8 cellular contexts compared by ENCODE assay signal in the genomic region with DNA sequence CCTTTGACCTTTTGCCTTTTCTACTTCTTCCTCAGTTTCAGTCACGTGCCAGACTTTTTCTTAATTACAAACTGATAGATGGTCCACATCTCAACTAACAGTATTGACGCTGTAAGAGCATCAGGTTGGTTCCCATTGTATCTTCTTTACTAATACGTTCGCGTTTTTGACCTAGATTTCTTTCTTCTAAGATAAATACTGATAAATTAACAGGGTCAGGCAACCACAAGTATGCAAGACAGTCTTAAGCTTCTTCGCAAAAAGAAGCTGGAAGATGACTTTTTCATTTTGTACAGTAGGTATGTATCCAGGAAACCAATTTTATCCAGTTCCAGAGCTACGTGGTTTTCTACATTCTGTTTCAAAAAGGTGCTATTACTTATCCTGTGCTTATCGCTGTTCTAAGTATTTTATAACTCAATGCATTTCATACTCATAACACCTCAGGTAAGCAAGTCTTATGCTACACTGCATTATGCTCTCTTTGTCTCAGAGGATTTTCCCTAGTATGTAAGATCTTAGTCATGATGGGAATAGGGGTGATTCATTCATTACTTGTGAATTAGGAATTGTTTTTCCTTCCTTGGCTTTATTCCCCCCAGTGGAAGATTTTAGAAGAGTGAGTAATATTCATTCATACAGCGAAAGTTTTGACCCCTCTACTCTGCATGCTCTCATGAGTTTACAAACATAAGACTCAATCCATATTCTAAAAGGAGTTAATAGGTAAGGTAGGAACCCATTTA. TPM values are rescaled to one million over a fixed set of nuclear protein-coding genes. Genes with fewer than 3 reads are reported as not detected.
DNase-seq lines count a peak whose midpoint lies in the region; ATAC-seq and TF ChIP-seq lines count a peak whose summit lies in the region.

No MANE protein-coding gene starts in this region.

- H3K9me3 ChIP-seq in Caco-2 (no peaks in the 10 kb centered on the region), mucosa of stomach (ENCODE audit: control insufficient read depth, low read length) (no peaks in the 10 kb centered on the region)

- TF ChIP-seq CTCF in Caco-2 (IDR thresholded peaks at IDR 0.05; ENCODE audit: insufficient read depth in 1 of 2, low read depth in 1 of 2, low read length in 1 of 2, severe bottlenecking in 1 of 2, unreplicated experiment in 1 of 2) (no peak), choroid plexus epithelial cell (conservative IDR thresholded peaks at IDR 0.05; ENCODE audit: low read depth, low read length) (no peak)

- POLR2A ChIA-PET in Caco-2 (lab: Charles Lee) = interaction anchor here (0.5 to 1.9 kb wide), 5 partner anchors 15 to 61 kb away, joined by 3 to 14 read pairs (median 3); a partner anchor contains a TSS

- no peaks in the 10 kb centered on the region for H3K27me3 Mint-ChIP-seq in Caco-2 (ENCODE audit: insufficient read depth, unreplicated experiment)

- no peak for ATAC-seq in GM18858 (IDR thresholded peaks at IDR 0.05; ENCODE audit: unreplicated experiment)

- H3K9ac ChIP-seq in mucosa of stomach (ENCODE audit: low read length) = peak overlapping the region; percentile 94

- H3K4me3 Mint-ChIP-seq in Caco-2 (ENCODE audit: unreplicated experiment) = peak overlapping the region; percentile 94

- peak overlapping the region; percentile 95 for H3K27ac Mint-ChIP-seq in Caco-2 (ENCODE audit: unreplicated experiment)

- peaks cover 7% of the 10 kb centered on the region for H3K36me3 Mint-ChIP-seq in Caco-2 (ENCODE audit: insufficient read depth, unreplicated experiment)

- peaks cover 41% of the 10 kb centered on the region for H3K4me1 Mint-ChIP-seq in Caco-2 (ENCODE audit: low read depth, unreplicated experiment)

- BruUV-seq in Caco-2 (replicated peaks; lab: Mats Ljungman, UMichigan) = TSS peak; percentile 57

- no peaks in the 10 kb centered on the region for H3K9me3 Mint-ChIP-seq in Caco-2 (ENCODE audit: unreplicated experiment)

- H3K4me1 ChIP-seq in Caco-2 = peaks cover 7% of the 10 kb centered on the region
- peaks cover 13% of the 10 kb centered on the region for H3K4me1 ChIP-seq in mucosa of stomach (ENCODE audit: control insufficient read depth, insufficient read depth, low read length)

- DNase-seq in Caco-2 = no peak
- DNase-seq in LoVo (ENCODE audit: low spot score) = peak; percentile 37
- peak; percentile 67 for DNase-seq in choroid plexus epithelial cell (ENCODE audit: low read depth)
- DNase-seq in NCI-H1417 (lab: John Stamatoyannopoulos, UW) = no peak
- DNase-seq in mucosa of gallbladder (ENCODE audit: low spot score) = no peak
- no peak for DNase-seq in germinal center (ENCODE audit: low spot score)

- CTCF ChIA-PET in Caco-2 (lab: Charles Lee) = interaction anchor here (0.6 to 1.8 kb wide), 4 partner anchors 97 to 1022 kb away, joined by 3 to 5 read pairs (median 4); no protein-coding TSS in a partner anchor

- H3K36me3 ChIP-seq in Caco-2 (ENCODE audit: control insufficient read depth, insufficient read depth, low read length) (no peaks in the 10 kb centered on the region; the same call in 1 of the 2 replicates), mucosa of stomach (ENCODE audit: control insufficient read depth, insufficient read depth, low read length) (no peaks in the 10 kb centered on the region)

- H3K27me3 ChIP-seq in Caco-2 (replicated peaks; ENCODE audit: control insufficient read depth, insufficient read depth, low read length) (no peaks in the 10 kb centered on the region), mucosa of stomach (ENCODE audit: control insufficient read depth, insufficient read depth, low read length) (no peaks in the 10 kb centered on the region)

- peak overlapping the region; percentile 85 for H3K4me3 ChIP-seq in Caco-2 (ENCODE audit: low read depth, low read length)
- peak overlapping the region; percentile 97 for H3K4me3 ChIP-seq in choroid plexus epithelial cell (ENCODE audit: low read depth, low read length)
- peak overlapping the region; percentile 85 for H3K4me3 ChIP-seq in mucosa of stomach (ENCODE audit: low read length)

- intact Hi-C loops in Caco-2 (cut with micrococcal nuclease; ENCODE audit: unreplicated experiment) = loop anchor here (1.0 to 5.0 kb wide), 3 partner anchors 16 to 161 kb away; a partner anchor contains a TSS

RNA-seq across cellular contexts. Expression of a gene that starts 1.0 kb away (rescaled TPM):
- total RNA-seq in Caco-2 (2022) = 17.5 and 19.3 TPM in 2 replicates
- total RNA-seq in mucosa of gallbladder = 6.6 TPM

RNA-seq across cellular contexts. Expression of a gene that starts 1.0 kb away (rescaled TPM):
- 43.9 and 45.5 TPM in 2 replicates for total RNA-seq in Caco-2 (2022)
- 34.6 TPM for total RNA-seq in mucosa of gallbladder

RNA-seq across cellular contexts. Expression of a gene that starts 15.3 kb away (rescaled TPM):
- total RNA-seq in Caco-2 (2022) (30.4 and 35.3 TPM in 2 replicates), mucosa of gallbladder (39.2 TPM)

Comparison
In these comparisons a context has a peak if more than half of its experiments do, and no peak if none do; other contexts are left out.
1. DNase-seq: peak in LoVo (single experiment) and choroid plexus epithelial cell (single experiment); none in Caco-2 (0 of 2), NCI-H1417 (0 of 3), mucosa of gallbladder (single experiment) and germinal center (single experiment).
2. Peak in every context shown above with its lines, with median percentiles within 50 percentile points of each other: H3K4me3 ChIP-seq.